In genomic region chr12:3168223-3168770, GRCh38 we compare ENCODE assay signal across 23 cellular contexts.
DNase-seq lines count a peak whose midpoint lies in the region; ATAC-seq and TF ChIP-seq lines count a peak whose summit lies in the region.
"Had no signal": no experiment of that assay in that cellular context is flagged by ENCODE, and none has a peak within 500 bp of the region (broad histone marks: within the 10 kb centered on the region; RNA-seq: fewer than 3 reads in every experiment).

No MANE protein-coding gene starts in this region.

- peak overlapping the region; percentile 41 to 63 for H4K8ac ChIP-seq in IMR-90 (ENCODE audit: low read depth in 2 of 2, low read length in 2 of 2)

- H3K36me3 Mint-ChIP-seq in neural progenitor cell: no peaks in the 10 kb centered on the region
- H3K36me3 Mint-ChIP-seq in WTC11: no peaks in the 10 kb centered on the region

- H3K4me3 Mint-ChIP-seq in neural progenitor cell (no peak overlapping the region), WTC11 (no peak overlapping the region)
- H3K4me3 Mint-ChIP-seq: activated CD4-positive, alpha-beta memory T cell treated with anti-CD3 and anti-CD28 coated beads, Interleukin-2, amount 10 ng/mL, durations not matched to agents 7 days and 5 days; activated T-helper 1 cell treated with anti-CD3 and anti-CD28 coated beads, Interleukin-12 subunit alpha, Interleukin-12 subunit beta, Interleukin-2, Interleukin-4 antibody, amounts not matched to agents 30 ng/mL and 10 ng/mL and 1 ng/mL, durations not matched to agents 14 hours and 24 hours and 36 hours; CD4-positive, alpha-beta T cell had no signal

- POLR2A ChIA-PET in AG04450 (lab: Yijun Ruan, JAX) (interaction anchor here (1.1 to 1.6 kb wide), 4 partner anchors 9 to 50 kb away, joined by 3 to 15 read pairs (median 4); no protein-coding TSS in a partner anchor), IMR-90 (lab: Charles Lee; ENCODE audit: unreplicated experiment) (no interaction called here), WTC11 (lab: Charles Lee) (no interaction called here)

- H4K91ac ChIP-seq in IMR-90 (ENCODE audit: insufficient read depth, low read depth, low read length): peak overlapping the region; percentile 65

- H3K27ac Mint-ChIP-seq in neural progenitor cell (peak overlapping the region; percentile 40), WTC11 (no peak overlapping the region)
- H3K27ac Mint-ChIP-seq: activated CD4-positive, alpha-beta memory T cell treated with anti-CD3 and anti-CD28 coated beads, Interleukin-2, amount 10 ng/mL, durations not matched to agents 7 days and 5 days; activated T-helper 1 cell treated with anti-CD3 and anti-CD28 coated beads, Interleukin-12 subunit alpha, Interleukin-12 subunit beta, Interleukin-2, Interleukin-4 antibody, amounts not matched to agents 30 ng/mL and 10 ng/mL and 1 ng/mL, durations not matched to agents 14 hours and 24 hours and 36 hours; CD4-positive, alpha-beta T cell had no signal

- H3K9me3 ChIP-seq in AG04450 (ENCODE audit: control insufficient read depth, insufficient read depth, low read length) (no peaks in the 10 kb centered on the region), IMR-90 (ENCODE audit: control insufficient read depth, insufficient read depth, low read length) (no peaks in the 10 kb centered on the region), breast epithelium (no peaks in the 10 kb centered on the region), neural progenitor cell (ENCODE audit: low read depth) (no peaks in the 10 kb centered on the region)
- H3K9me3 ChIP-seq: gastrocnemius medialis, suprapubic skin had no signal

- peak overlapping the region; percentile 44 for H3K23ac ChIP-seq in IMR-90 (ENCODE audit: low read depth, low read length)

- H3K4me2 ChIP-seq in IMR-90 (ENCODE audit: low read depth, low read length) (peak overlapping the region; percentile 63), neural progenitor cell (no peak overlapping the region)
- H3K4me2 ChIP-seq: KMS-11 had no signal

- H3K18ac ChIP-seq in IMR-90 (ENCODE audit: low read depth, low read length): peak overlapping the region; percentile 39; the same call in 1 of the 2 replicates

- H3K4me1 ChIP-seq in IMR-90 (ENCODE audit: control insufficient read depth, insufficient read depth, low read length): peaks cover 44% of the 10 kb centered on the region
- H3K4me1 ChIP-seq in breast epithelium: no peaks in the 10 kb centered on the region
- H3K4me1 ChIP-seq in neural progenitor cell: peaks cover 25% of the 10 kb centered on the region
- H3K4me1 ChIP-seq: gastrocnemius medialis had no signal

- H2AFZ ChIP-seq in IMR-90 (replicated peaks; ENCODE audit: low read length, poor library complexity): peak overlapping the region; percentile 45
- H2AFZ ChIP-seq in neural progenitor cell (replicated peaks): no peak overlapping the region

- H3K4me1 Mint-ChIP-seq in neural progenitor cell (peaks cover 64% of the 10 kb centered on the region), WTC11 (peaks cover 68% of the 10 kb centered on the region)
- H3K4me1 Mint-ChIP-seq: activated CD4-positive, alpha-beta memory T cell treated with anti-CD3 and anti-CD28 coated beads, Interleukin-2, amount 10 ng/mL, durations not matched to agents 7 days and 5 days had no signal

- intact Hi-C loops in IMR-90 (cut with micrococcal nuclease): no loop called here
- intact Hi-C loops in breast epithelium (cut with DNase I; ENCODE audit: low total_unique reads): no loop called here

- H2BK15ac ChIP-seq in IMR-90 (ENCODE audit: low read depth, low read length): peak overlapping the region; percentile 22; the same call in 1 of the 3 replicates

- H3K9ac ChIP-seq in IMR-90 (ENCODE audit: low read depth, low read length): peak overlapping the region; percentile 43; the same call in 1 of the 2 replicates
- no peak overlapping the region for H3K9ac ChIP-seq in neural progenitor cell
- H3K9ac ChIP-seq: KMS-11 had no signal

- peaks cover 36% of the 10 kb centered on the region for H3K9me1 ChIP-seq in IMR-90 (ENCODE audit: insufficient read depth, low read length)

- no peaks in the 10 kb centered on the region for H4K20me1 ChIP-seq in IMR-90 (ENCODE audit: insufficient read depth, low read length)
- H4K20me1 ChIP-seq in neural progenitor cell (ENCODE audit: low read depth): peaks cover 41% of the 10 kb centered on the region

- ATAC-seq in IMR-90 (ENCODE audit: low read depth): peak; percentile 32
- no peak for ATAC-seq in WTC11

- peak overlapping the region; percentile 15 for H3K4me3 ChIP-seq in AG04450 (ENCODE audit: low read depth, low read length)
- no peak overlapping the region for H3K4me3 ChIP-seq in IMR-90 (ENCODE audit: insufficient read depth, low read depth, low read length)
- no peak overlapping the region for H3K4me3 ChIP-seq in breast epithelium
- H3K4me3 ChIP-seq in neural progenitor cell: no peak overlapping the region
- H3K4me3 ChIP-seq: cardiac muscle cell, dorsolateral prefrontal cortex, gastrocnemius medialis, suprapubic skin had no signal

- H3K79me1 ChIP-seq in IMR-90 (ENCODE audit: low read depth in 1 of 2, low read length in 2 of 2): peaks cover 11 to 45% of the 10 kb centered on the region in 2 experiments; a peak in 2 of 4 replicates

- peak overlapping the region; percentile 27; the same call in 1 of the 2 replicates for H2BK20ac ChIP-seq in IMR-90 (ENCODE audit: low read depth, low read length)

- TF ChIP-seq POLR2A in IMR-90 (IDR thresholded peaks at IDR 0.05; ENCODE audit: low read depth, low read length) (no peak), breast epithelium (IDR thresholded peaks at IDR 0.05) (no peak)

- H3K27me3 ChIP-seq in AG04450 (ENCODE audit: control insufficient read depth, insufficient read depth, low read length): no peaks in the 10 kb centered on the region
- H3K27me3 ChIP-seq in IMR-90 (ENCODE audit: control insufficient read depth, insufficient read depth, low read length): no peaks in the 10 kb centered on the region
- H3K27me3 ChIP-seq in breast epithelium: no peaks in the 10 kb centered on the region
- H3K27me3 ChIP-seq in neural progenitor cell: no peaks in the 10 kb centered on the region
- H3K27me3 ChIP-seq: cardiac muscle cell, gastrocnemius medialis, suprapubic skin had no signal

- H2AK9ac ChIP-seq in IMR-90 (replicated peaks; ENCODE audit: low read depth, low read length, poor library complexity): peak overlapping the region; percentile 71

- peak overlapping the region; percentile 47 for H2AK5ac ChIP-seq in IMR-90 (ENCODE audit: low read depth, low read length)

- no peaks in the 10 kb centered on the region for H3K36me3 ChIP-seq in IMR-90 (ENCODE audit: control insufficient read depth, insufficient read depth, low read length)
- H3K36me3 ChIP-seq in breast epithelium: no peaks in the 10 kb centered on the region
- no peaks in the 10 kb centered on the region for H3K36me3 ChIP-seq in neural progenitor cell
- H3K36me3 ChIP-seq: cardiac muscle cell, gastrocnemius medialis had no signal

- TF ChIP-seq CTCF in AG04450 (IDR thresholded peaks at IDR 0.05; ENCODE audit: low read depth, low read length): no peak
- TF ChIP-seq CTCF in IMR-90 (conservative IDR thresholded peaks at IDR 0.05; ENCODE audit: low read depth, low read length): no peak
- no peak for TF ChIP-seq CTCF in breast epithelium (IDR thresholded peaks at IDR 0.05)
- TF ChIP-seq CTCF in neural progenitor cell (IDR thresholded peaks at IDR 0.05): no peak
- TF ChIP-seq CTCF in WTC11 (IDR thresholded peaks at IDR 0.05): no peak

- dilution Hi-C loops in IMR-90 (cut with HindIII; ENCODE audit: low sequenced_read_pairs, unreplicated experiment): no loop called here

- H3K56ac ChIP-seq in IMR-90 (ENCODE audit: extremely low read depth, insufficient read depth, low read length): peak overlapping the region; percentile 7; the same call in 1 of the 2 replicates

- peaks cover 10% of the 10 kb centered on the region for H3F3A ChIP-seq in neural progenitor cell (ENCODE audit: low read depth)

- H3K27me3 Mint-ChIP-seq in neural progenitor cell (ENCODE audit: insufficient read depth, low read depth) (peaks cover 4% of the 10 kb centered on the region), WTC11 (ENCODE audit: low read depth) (no peaks in the 10 kb centered on the region)

- BruUV-seq in IMR-90 (replicated peaks; lab: Mats Ljungman, UMichigan): no TSS peak

- no peaks in the 10 kb centered on the region for H3K79me2 ChIP-seq in neural progenitor cell (ENCODE audit: low read depth)

- in situ Hi-C loops in IMR-90 (cut with MboI; ENCODE audit: low sequenced_read_pairs): no loop called here

- H3K4ac ChIP-seq in IMR-90 (ENCODE audit: low read depth, low read length): peak overlapping the region; percentile 57

- peak overlapping the region; percentile 59; the same call in 1 of the 2 replicates for H3K14ac ChIP-seq in IMR-90 (replicated peaks; ENCODE audit: low read depth, low read length)

- H3K9me3 Mint-ChIP-seq in neural progenitor cell: no peaks in the 10 kb centered on the region
- H3K9me3 Mint-ChIP-seq in WTC11: no peaks in the 10 kb centered on the region
- H3K9me3 Mint-ChIP-seq: activated CD4-positive, alpha-beta memory T cell treated with anti-CD3 and anti-CD28 coated beads, Interleukin-2, amount 10 ng/mL, durations not matched to agents 7 days and 5 days; activated T-helper 1 cell treated with anti-CD3 and anti-CD28 coated beads, Interleukin-12 subunit alpha, Interleukin-12 subunit beta, Interleukin-2, Interleukin-4 antibody, amounts not matched to agents 30 ng/mL and 10 ng/mL and 1 ng/mL, durations not matched to agents 14 hours and 24 hours and 36 hours; CD4-positive, alpha-beta T cell had no signal

- peak overlapping the region; percentile 96 for H3K27ac ChIP-seq in AG04450 (ENCODE audit: low read depth, low read length)
- peak overlapping the region; percentile 25; the same call in 1 of the 2 replicates for H3K27ac ChIP-seq in IMR-90 (ENCODE audit: insufficient read depth, low read length)
- peak overlapping the region; percentile 34 to 61 for H3K27ac ChIP-seq in breast epithelium
- no peak overlapping the region for H3K27ac ChIP-seq in neural progenitor cell
- H3K27ac ChIP-seq: cardiac muscle cell, gastrocnemius medialis, KMS-11, suprapubic skin, VCaP had no signal

- no peak for TF ChIP-seq RAD21 in IMR-90 (IDR thresholded peaks at IDR 0.05; ENCODE audit: low read length)

- 20% methylated on average over 1 of the region's 8 CpGs; no CpG with 5 or more reads in 1 of the 2 experiments for WGBS in IMR-90 (ENCODE audit: extremely low coverage in 2 of 2, insufficient read length in 1 of 2), 2 experiments

- H4K5ac ChIP-seq in IMR-90 (ENCODE audit: low read depth, low read length): no peak overlapping the region; the same call in 1 of the 2 replicates

- peak overlapping the region; percentile 69 for H2BK5ac ChIP-seq in IMR-90 (ENCODE audit: low read depth, low read length, poor library complexity, severe bottlenecking)

- H2BK120ac ChIP-seq in IMR-90 (ENCODE audit: low read depth, low read length): peak overlapping the region; percentile 64

- DNase-seq in AG04450 (ENCODE audit: low read depth, low spot score) (no peak), IMR-90 (no peak), breast epithelium (ENCODE audit: low spot score in 2 of 2) (no peak), neural progenitor cell (ENCODE audit: low spot score) (no peak), SW480 (ENCODE audit: low spot score) (no peak), ecto neural progenitor cell (ENCODE audit: low spot score) (no peak), WTC11 (ENCODE audit: low spot score) (no peak)
- no peak for DNase-seq in stimulated activated CD4-positive, alpha-beta T cell treated with anti-CD3 and anti-CD28 coated beads, Interleukin-1b, Interleukin-23, amount 100 ng/mL, for 48 hours
- DNase-seq: activated CD4-positive, alpha-beta memory T cell treated with anti-CD3 and anti-CD28 coated beads, Interleukin-2, amount 10 ng/mL, durations not matched to agents 7 days and 5 days; CD4-positive, alpha-beta T cell; DND-41; erythroblast; gastrocnemius medialis; left cardiac atrium; midbrain; NCI-H446 treated with DMSO at 0.1 percent for 48 hours; Right ventricle myocardium superior had no signal

- CTCF ChIA-PET in AG04450 (lab: Charles Lee) (interaction anchor here (1.2 to 3.1 kb wide), 6 partner anchors 15 to 132 kb away, joined by 3 to 31 read pairs (median 4); no protein-coding TSS in a partner anchor), IMR-90 (lab: Yijun Ruan, JAX) (interaction anchor here (0.6 to 1.6 kb wide), 2 partner anchors 35 to 107 kb away, joined by 3 to 7 read pairs; no protein-coding TSS in a partner anchor), WTC11 (lab: Charles Lee) (interaction anchor here (0.7 to 2.8 kb wide), 11 partner anchors 16 to 132 kb away, joined by 3 to 22 read pairs (median 5); no protein-coding TSS in a partner anchor)
